16 cellular contexts compared by ENCODE assay signal in the genomic region with DNA sequence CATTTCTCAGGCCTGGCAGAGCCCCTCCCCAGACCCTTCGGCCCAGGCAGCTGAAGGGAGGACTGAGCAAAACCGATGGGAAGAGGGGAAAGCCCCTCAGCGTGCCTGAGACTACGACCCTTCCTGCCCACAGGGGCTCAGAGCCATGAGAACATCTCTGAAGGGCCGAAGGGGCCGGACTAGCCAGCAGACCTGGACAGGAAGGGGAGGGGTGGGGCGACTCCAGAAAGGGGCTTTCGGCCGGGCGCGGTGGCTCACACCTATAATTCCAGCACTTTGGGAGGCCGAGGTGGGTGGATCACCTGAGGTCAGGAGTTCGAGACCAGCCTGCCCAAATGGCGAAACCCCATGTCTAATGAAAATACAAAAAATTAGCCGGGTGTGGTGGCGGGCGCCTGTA.
A peak's percentile ranks its signal among the peaks of the same experiment; 100 is the strongest.
DNase-seq lines count a peak whose midpoint lies in the region; ATAC-seq, FAIRE-seq and TF ChIP-seq lines count a peak whose summit lies in the region.
"Had no signal": no experiment of that assay in that cellular context is flagged by ENCODE, and none has a peak within 500 bp of the region (broad histone marks: within the 10 kb centered on the region; RNA-seq: fewer than 3 reads in every experiment).

No MANE protein-coding gene starts in this region.

- peaks cover 4% of the 10 kb centered on the region for H3K9me3 Mint-ChIP-seq in chondrocyte (ENCODE audit: low read depth)
- H3K9me3 Mint-ChIP-seq in naive thymus-derived CD4-positive, alpha-beta T cell, result peaks cover 0 to 12% (median 7%) of the 10 kb centered on the region in 11 donors

- H3K9me3 ChIP-seq in left ventricle myocardium inferior (replicated peaks), result no peaks in the 10 kb centered on the region
- no peaks in the 10 kb centered on the region for H3K9me3 ChIP-seq in lower lobe of right lung
- H3K9me3 ChIP-seq in spleen, result peaks cover 0 to 14% (median 4%) of the 10 kb centered on the region in 8 donors
- peaks cover 0 to 5% (median 0%) of the 10 kb centered on the region in 3 experiments for H3K9me3 ChIP-seq in naive thymus-derived CD4-positive, alpha-beta T cell (ENCODE audit: control insufficient read depth in 2 of 3, low read length in 3 of 3)
- H3K9me3 ChIP-seq: Caco-2, HAP-1 had no signal

- no peak for FAIRE-seq in frontal cortex (lab: Jason Lieb, UNC)
- FAIRE-seq: GM19239, H1 had no signal

- TF ChIP-seq CTCF in left ventricle myocardium inferior (IDR thresholded peaks at IDR 0.05; ENCODE audit: borderline replicate concordance) (no peak), chondrocyte (IDR thresholded peaks at IDR 0.05) (no peak), lower lobe of right lung (IDR thresholded peaks at IDR 0.05) (no peak), spleen (IDR thresholded peaks at IDR 0.05 in 8 of 11, conservative IDR thresholded peaks at IDR 0.05 in 3 of 11) (no peak)

- H3K4me3 ChIP-seq in left ventricle myocardium inferior, result no peak overlapping the region
- no peak overlapping the region for H3K4me3 ChIP-seq in lower lobe of right lung
- no peak overlapping the region for H3K4me3 ChIP-seq in spleen
- H3K4me3 ChIP-seq in naive thymus-derived CD4-positive, alpha-beta T cell (ENCODE audit: low read length), result no peak overlapping the region
- H3K4me3 ChIP-seq: HAP-1 had no signal

- H3K4me1 ChIP-seq in left ventricle myocardium inferior (no peaks in the 10 kb centered on the region), lower lobe of right lung (peaks cover 10% of the 10 kb centered on the region), spleen (no peaks in the 10 kb centered on the region)
- no peaks in the 10 kb centered on the region for H3K4me1 ChIP-seq in naive thymus-derived CD4-positive, alpha-beta T cell (ENCODE audit: control insufficient read depth in 2 of 2, insufficient read depth in 2 of 2, low read length in 2 of 2)
- H3K4me1 ChIP-seq: Caco-2, HAP-1 had no signal

- WGBS in spleen, 5 donors, result 90 to 97% (median 94%) methylated on average over 14 to 17 of the region's 17 CpGs

- H3K27me3 ChIP-seq in left ventricle myocardium inferior (ENCODE audit: low read depth) (no peaks in the 10 kb centered on the region), lower lobe of right lung (ENCODE audit: low read depth) (no peaks in the 10 kb centered on the region), spleen (replicated peaks in 1 of 7) (no peaks in the 10 kb centered on the region)
- H3K27me3 ChIP-seq in naive thymus-derived CD4-positive, alpha-beta T cell (ENCODE audit: control insufficient read depth in 2 of 2, insufficient read depth in 2 of 2, low read length in 2 of 2), result no peaks in the 10 kb centered on the region

- H3K27ac Mint-ChIP-seq in chondrocyte (ENCODE audit: unreplicated experiment), result no peak overlapping the region
- H3K27ac Mint-ChIP-seq in naive thymus-derived CD4-positive, alpha-beta T cell, result no peak overlapping the region

- DNase-seq in Right ventricle myocardium inferior (ENCODE audit: missing footprints), result peak; percentile 20
- DNase-seq in left ventricle myocardium inferior, result no peak
- DNase-seq in chondrocyte (ENCODE audit: low spot score), result peak; percentile 60
- DNase-seq in lower lobe of right lung, result peak; percentile 30
- peak; percentile 66 for DNase-seq in spleen
- no peak for DNase-seq in activated CD4-positive, alpha-beta T cell treated with anti-CD3 and anti-CD28 coated beads, Interleukin-2, amount 50 U/mL, for 48 hours
- no peak for DNase-seq in frontal cortex (ENCODE audit: low spot score in 2 of 2)
- no peak for DNase-seq in naive thymus-derived CD4-positive, alpha-beta T cell
- DNase-seq: Caco-2; CD8-positive, alpha-beta memory T cell; DMS53; GF-D8 had no signal

- ATAC-seq in Right ventricle myocardium inferior (no peak), lower lobe of right lung (no peak)
- no peak for ATAC-seq in naive thymus-derived CD4-positive, alpha-beta T cell

- intact Hi-C loops in Right ventricle myocardium inferior (cut with DNase I), result no loop called here
- intact Hi-C loops in left ventricle myocardium inferior (cut with micrococcal nuclease), result no loop called here
- intact Hi-C loops in lower lobe of right lung (cut with DNase I), result no loop called here
- intact Hi-C loops in spleen (cut with DNase I; ENCODE audit: low total_unique reads), result no loop called here
- intact Hi-C loops in naive thymus-derived CD4-positive, alpha-beta T cell (cut with micrococcal nuclease), result no loop called here

- peaks cover 5% of the 10 kb centered on the region for H3K27me3 Mint-ChIP-seq in chondrocyte (ENCODE audit: low read depth)
- no peaks in the 10 kb centered on the region for H3K27me3 Mint-ChIP-seq in naive thymus-derived CD4-positive, alpha-beta T cell

- no peak overlapping the region for H3K4me3 Mint-ChIP-seq in chondrocyte (ENCODE audit: unreplicated experiment)
- H3K4me3 Mint-ChIP-seq in naive thymus-derived CD4-positive, alpha-beta T cell, result no peak overlapping the region
- H3K4me3 Mint-ChIP-seq: CD8-positive, alpha-beta memory T cell had no signal

- H3K36me3 ChIP-seq in left ventricle myocardium inferior, result no peaks in the 10 kb centered on the region
- H3K36me3 ChIP-seq in lower lobe of right lung, result no peaks in the 10 kb centered on the region
- no peaks in the 10 kb centered on the region for H3K36me3 ChIP-seq in spleen
- no peaks in the 10 kb centered on the region for H3K36me3 ChIP-seq in naive thymus-derived CD4-positive, alpha-beta T cell (ENCODE audit: control insufficient read depth in 2 of 3, insufficient read depth in 3 of 3, low read length in 3 of 3)
- H3K36me3 ChIP-seq: HAP-1 had no signal

- no peak for TF ChIP-seq POLR2A in spleen (IDR thresholded peaks at IDR 0.05)

- H3K4me1 Mint-ChIP-seq in chondrocyte (ENCODE audit: low read depth), result no peaks in the 10 kb centered on the region
- H3K4me1 Mint-ChIP-seq in naive thymus-derived CD4-positive, alpha-beta T cell, result no peaks in the 10 kb centered on the region
- H3K4me1 Mint-ChIP-seq: CD8-positive, alpha-beta memory T cell had no signal

- no peaks in the 10 kb centered on the region for H3K36me3 Mint-ChIP-seq in chondrocyte (ENCODE audit: low read depth)
- H3K36me3 Mint-ChIP-seq in naive thymus-derived CD4-positive, alpha-beta T cell, result peaks cover 0 to 5% (median 4%) of the 10 kb centered on the region in 5 donors
- H3K36me3 Mint-ChIP-seq: CD8-positive, alpha-beta memory T cell had no signal

- CTCF ChIA-PET in naive thymus-derived CD4-positive, alpha-beta T cell (lab: Charles Lee), result no interaction called here

- no peak overlapping the region for H3K27ac ChIP-seq in left ventricle myocardium inferior (replicated peaks)
- H3K27ac ChIP-seq in lower lobe of right lung, result no peak overlapping the region
- no peak overlapping the region for H3K27ac ChIP-seq in spleen
- H3K27ac ChIP-seq in naive thymus-derived CD4-positive, alpha-beta T cell (ENCODE audit: low read depth, low read length), result no peak overlapping the region
- H3K27ac ChIP-seq: 22Rv1 had no signal

- POLR2A ChIA-PET in naive thymus-derived CD4-positive, alpha-beta T cell (lab: Charles Lee), result no interaction called here

Comparison
In these comparisons a context has a peak if more than half of its experiments do, and no peak if none do; other contexts are left out.
1. DNase-seq: peak in Right ventricle myocardium inferior (single experiment), chondrocyte (single experiment), lower lobe of right lung (single experiment) and spleen (single experiment); none in left ventricle myocardium inferior (single experiment), activated CD4-positive, alpha-beta T cell treated with anti-CD3 and anti-CD28 coated beads, Interleukin-2, amount 50 U/mL, for 48 hours (0 of 2), frontal cortex (0 of 2) and naive thymus-derived CD4-positive, alpha-beta T cell (0 of 9).